Comparison of ENCODE assay signal across 11 cellular contexts in genomic region chr2:183898641-183899040, GRCh38.
"Had no signal": no experiment of that assay in that cellular context is flagged by ENCODE, and none has a peak within 500 bp of the region (broad histone marks: within the 10 kb centered on the region; RNA-seq: fewer than 3 reads in every experiment).

No MANE protein-coding gene starts in this region.

- H3K9me3 ChIP-seq: upper lobe of right lung had no signal

- H3K4me1 ChIP-seq: upper lobe of right lung had no signal

- H3K27me3 ChIP-seq: upper lobe of right lung had no signal

- DNase-seq: activated B cell treated with CpG ODN at 0.5 μM for 24 hours; activated CD4-positive, alpha-beta T cell treated with anti-CD3 and anti-CD28 coated beads, Interleukin-2, amount 10 ng/mL, durations not matched to agents 7 days and 5 days; activated naive CD4-positive, alpha-beta T cell treated with anti-CD3 and anti-CD28 coated beads, Interleukin-2, amount 10 ng/mL, durations not matched to agents 7 days and 5 days; activated T-cell treated with anti-CD3 and anti-CD28 coated beads for 4 hours; effector memory CD8-positive, alpha-beta T cell; left colon; stimulated activated CD4-positive, alpha-beta T cell treated with anti-CD3 and anti-CD28 coated beads, Interleukin-4, amount 100 ng/mL, for 1 hour; stimulated activated CD8-positive, alpha-beta memory T cell treated with anti-CD3 and anti-CD28 coated beads, Interleukin-4, amount 100 ng/mL, for 48 hours; stimulated activated naive CD8-positive, alpha-beta T cell treated with anti-CD3 and anti-CD28 coated beads, Interleukin-15, Interleukin-2, amounts not matched to agents 100 U/mL and 50 U/mL, for 24 hours; upper lobe of right lung had no signal

- H3K27ac ChIP-seq: upper lobe of right lung had no signal

- H3K4me3 ChIP-seq: lung, upper lobe of right lung had no signal

- H3K36me3 ChIP-seq: upper lobe of right lung had no signal
